11 cellular contexts compared by ENCODE assay signal in the genomic region with DNA sequence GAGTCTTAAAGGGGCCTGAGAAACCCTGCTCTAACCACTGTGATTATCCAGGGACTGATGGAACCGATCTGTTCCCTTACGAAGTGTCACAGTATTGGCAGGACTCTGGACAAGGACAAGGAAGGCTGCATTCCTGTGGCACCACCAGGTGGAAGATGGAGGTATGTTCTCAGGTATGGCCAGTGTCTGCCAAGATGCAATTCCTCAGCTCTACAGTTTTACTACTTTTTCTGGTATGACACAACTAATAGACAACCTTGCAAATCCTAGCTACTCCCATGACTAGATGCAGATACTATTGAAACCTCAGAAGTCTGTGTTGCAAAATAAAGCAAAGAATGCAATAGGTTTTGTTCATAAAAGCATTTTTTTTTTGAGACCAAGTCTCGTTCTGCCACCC. TPM values are rescaled to one million over a fixed set of nuclear protein-coding genes. Genes with fewer than 3 reads are reported as not detected.
A peak's percentile ranks its signal among the peaks of the same experiment; 100 is the strongest.
DNase-seq lines count a peak whose midpoint lies in the region; ATAC-seq, FAIRE-seq and TF ChIP-seq lines count a peak whose summit lies in the region.
"Had no signal": no experiment of that assay in that cellular context is flagged by ENCODE, and none has a peak within 500 bp of the region (broad histone marks: within the 10 kb centered on the region; RNA-seq: fewer than 3 reads in every experiment).

No MANE protein-coding gene starts in this region.

- H3K4me3 Mint-ChIP-seq in activated naive CD8-positive, alpha-beta T cell treated with anti-CD3 and anti-CD28 coated beads, Interleukin-2, amount 50 U/mL, for 24 hours, result no peak overlapping the region
- H3K4me3 Mint-ChIP-seq in activated naive CD8-positive, alpha-beta T cell treated with anti-CD3 and anti-CD28 coated beads for 36 hours, result no peak overlapping the region
- H3K4me3 Mint-ChIP-seq: T-helper 2 cell treated with Interferon-gamma antibody and Interleukin-4, amounts not matched to agents 5 μg/mL and 100 μg/mL, for 36 hours had no signal

- H3K27me3 Mint-ChIP-seq in activated naive CD8-positive, alpha-beta T cell treated with anti-CD3 and anti-CD28 coated beads, Interleukin-2, amount 50 U/mL, for 24 hours, result peaks cover 15% of the 10 kb centered on the region
- H3K27me3 Mint-ChIP-seq in activated naive CD8-positive, alpha-beta T cell treated with anti-CD3 and anti-CD28 coated beads for 36 hours, result peaks cover 6% of the 10 kb centered on the region

- H3K27ac Mint-ChIP-seq in activated naive CD8-positive, alpha-beta T cell treated with anti-CD3 and anti-CD28 coated beads, Interleukin-2, amount 50 U/mL, for 24 hours, result no peak overlapping the region
- no peak overlapping the region for H3K27ac Mint-ChIP-seq in activated naive CD8-positive, alpha-beta T cell treated with anti-CD3 and anti-CD28 coated beads for 36 hours
- H3K27ac Mint-ChIP-seq: T-helper 2 cell treated with Interferon-gamma antibody and Interleukin-4, amounts not matched to agents 5 μg/mL and 100 μg/mL, for 36 hours had no signal

- DNase-seq in activated naive CD8-positive, alpha-beta T cell treated with anti-CD3 and anti-CD28 coated beads, Interleukin-2, amount 50 U/mL, for 24 hours, result no peak
- DNase-seq in activated naive CD8-positive, alpha-beta T cell treated with anti-CD3 and anti-CD28 coated beads for 36 hours, result no peak
- DNase-seq in RPMI8226, result peak; percentile 20
- peak; percentile 73 for DNase-seq in islet precursor cell
- DNase-seq in transverse colon, result peak; percentile 59
- no peak for DNase-seq in activated gamma-delta T cell (lab: John Stamatoyannopoulos, UW)
- DNase-seq in foreskin fibroblast, result no peak
- DNase-seq in frontal cortex (ENCODE audit: low spot score in 2 of 2), result no peak
- DNase-seq: NCI-H2107, retina had no signal

- no peaks in the 10 kb centered on the region for H3K9me3 ChIP-seq in transverse colon

- no peaks in the 10 kb centered on the region for H3K36me3 ChIP-seq in transverse colon

- peak; percentile 27 to 63 (median 53) for TF ChIP-seq CTCF in transverse colon (IDR thresholded peaks at IDR 0.05)
- TF ChIP-seq CTCF in foreskin fibroblast (IDR thresholded peaks at IDR 0.05; ENCODE audit: low read depth, low read length), result no peak

- no peaks in the 10 kb centered on the region for H3K4me1 Mint-ChIP-seq in activated naive CD8-positive, alpha-beta T cell treated with anti-CD3 and anti-CD28 coated beads, Interleukin-2, amount 50 U/mL, for 24 hours
- H3K4me1 Mint-ChIP-seq in activated naive CD8-positive, alpha-beta T cell treated with anti-CD3 and anti-CD28 coated beads for 36 hours, result no peaks in the 10 kb centered on the region

- no peaks in the 10 kb centered on the region for H3K9me3 Mint-ChIP-seq in activated naive CD8-positive, alpha-beta T cell treated with anti-CD3 and anti-CD28 coated beads, Interleukin-2, amount 50 U/mL, for 24 hours
- peaks cover 2% of the 10 kb centered on the region for H3K9me3 Mint-ChIP-seq in activated naive CD8-positive, alpha-beta T cell treated with anti-CD3 and anti-CD28 coated beads for 36 hours
- H3K9me3 Mint-ChIP-seq: T-helper 2 cell treated with Interferon-gamma antibody and Interleukin-4, amounts not matched to agents 5 μg/mL and 100 μg/mL, for 36 hours had no signal

- no peak for TF ChIP-seq EP300 in transverse colon (IDR thresholded peaks at IDR 0.05; ENCODE audit: low read depth)

- H3K27ac ChIP-seq in transverse colon, result no peak overlapping the region

- in situ Hi-C loops in transverse colon (cut with MboI; ENCODE audit: low pct_ligation_motif_present in 1 of 4, low pct_unique_long_range_greater_than_20kb in 1 of 4, low sequenced_read_pairs in 3 of 4), result no loop called here

- no peak for FAIRE-seq in frontal cortex (lab: Jason Lieb, UNC)

- H3K4me3 ChIP-seq in transverse colon (no peak overlapping the region), foreskin fibroblast (ENCODE audit: low read depth in 1 of 2, low read length in 2 of 2) (no peak overlapping the region)

- WGBS in transverse colon (ENCODE audit: low coverage in 1 of 2), 2 donors, result 56 to 60% methylated on average over 2 to 3 of the region's 3 CpGs

- TF ChIP-seq POLR2A in transverse colon (IDR thresholded peaks at IDR 0.05), result no peak

- intact Hi-C loops in transverse colon (cut with DNase I; ENCODE audit: low total_unique reads), result no loop called here

- no peaks in the 10 kb centered on the region for H3K36me3 Mint-ChIP-seq in activated naive CD8-positive, alpha-beta T cell treated with anti-CD3 and anti-CD28 coated beads, Interleukin-2, amount 50 U/mL, for 24 hours (ENCODE audit: low read depth)
- no peaks in the 10 kb centered on the region for H3K36me3 Mint-ChIP-seq in activated naive CD8-positive, alpha-beta T cell treated with anti-CD3 and anti-CD28 coated beads for 36 hours

- H3K4me1 ChIP-seq in transverse colon, result peaks cover 0 to 14% (median 3%) of the 10 kb centered on the region in 4 donors

- H3K27me3 ChIP-seq in transverse colon, result no peaks in the 10 kb centered on the region

- ATAC-seq in activated naive CD8-positive, alpha-beta T cell treated with anti-CD3 and anti-CD28 coated beads, Interleukin-2, amount 50 U/mL, for 24 hours, result peak; percentile 40

RNA-seq across cellular contexts. Expression of a gene that starts 14.6 kb away (rescaled TPM):
- total RNA-seq in activated naive CD8-positive, alpha-beta T cell treated with anti-CD3 and anti-CD28 coated beads for 36 hours, result under 1 TPM; 0.70 to 0.78 TPM
- total RNA-seq in transverse colon, result 10 to 100 TPM; 13.1 to 18.4 (median 16.9) TPM
- total RNA-seq in frontal cortex, result 37.5 TPM

Comparison
In these comparisons a context has a peak if more than half of its experiments do, and no peak if none do; other contexts are left out.
1. DNase-seq: peak in RPMI8226 (single experiment), islet precursor cell (single experiment) and transverse colon (single experiment); none in activated naive CD8-positive, alpha-beta T cell treated with anti-CD3 and anti-CD28 coated beads, Interleukin-2, amount 50 U/mL, for 24 hours (single experiment), activated naive CD8-positive, alpha-beta T cell treated with anti-CD3 and anti-CD28 coated beads for 36 hours (single experiment), activated gamma-delta T cell (single experiment), foreskin fibroblast (0 of 2) and frontal cortex (0 of 2).
2. RNA of a gene that starts 14.6 kb away (total RNA-seq): 37.5 TPM in frontal cortex (single experiment) and 13.1 to 18.4 TPM in transverse colon; 0.70 to 0.78 TPM in activated naive CD8-positive, alpha-beta T cell treated with anti-CD3 and anti-CD28 coated beads for 36 hours; every median in the first group is over 4 times any median in the second.